In genomic region chr1:44807364-44808062, GRCh38 we compare ENCODE assay signal across 8 cellular contexts. TPM values are rescaled to one million over a fixed set of nuclear protein-coding genes. Genes with fewer than 3 reads are reported as not detected.
DNase-seq lines count a peak whose midpoint lies in the region; ATAC-seq and TF ChIP-seq lines count a peak whose summit lies in the region.

No MANE protein-coding gene starts in this region.

- peaks cover 16% of the 10 kb centered on the region; the same call in 1 of the 2 replicates for H3F3A ChIP-seq in DOHH2 (ENCODE audit: control insufficient read depth, insufficient read depth)

- ATAC-seq in HG02571 (IDR thresholded peaks at IDR 0.05; ENCODE audit: unreplicated experiment), result peak; percentile 24

- H3K4me2 ChIP-seq in DOHH2 (ENCODE audit: low read length), result peak overlapping the region; percentile 91

- H3K27me3 ChIP-seq in DOHH2 (ENCODE audit: control insufficient read depth, low read length), result no peaks in the 10 kb centered on the region

- DNase-seq in NCI-H774 (lab: John Stamatoyannopoulos, UW), result peak; percentile 87
- DNase-seq in activated CD8-positive, alpha-beta memory T cell treated with anti-CD3 and anti-CD28 coated beads for 1 hour (ENCODE audit: extremely low read depth in 1 of 2, low read depth in 1 of 2), result peak; percentile 83 to 92
- DNase-seq in effector CD4-positive, alpha-beta T cell, result peak; percentile 94
- peak; percentile 98 to 100 for DNase-seq in lower leg skin (ENCODE audit: low spot score in 2 of 2)
- DNase-seq in stimulated activated CD4-positive, alpha-beta T cell treated with anti-CD3 and anti-CD28 coated beads, Interleukin-4, amount 100 ng/mL, for 48 hours (ENCODE audit: low read depth in 2 of 2), result peak; percentile 83 to 90
- no peak for DNase-seq in DMS79 (lab: John Stamatoyannopoulos, UW)

- no peak for TF ChIP-seq CTCF in DOHH2 (IDR thresholded peaks at IDR 0.05; ENCODE audit: low read depth, low read length, poor library complexity, severe bottlenecking)
- no peak for TF ChIP-seq CTCF in lower leg skin (IDR thresholded peaks at IDR 0.05)

- H3K4me3 ChIP-seq in DOHH2 (ENCODE audit: low read length) (peak overlapping the region; percentile 64), lower leg skin (ENCODE audit: low read depth, poor library complexity, severe bottlenecking) (no peak overlapping the region)

- no peaks in the 10 kb centered on the region for H3K9me2 ChIP-seq in DOHH2 (replicated peaks; ENCODE audit: control insufficient read depth, low read length)

- peaks cover 9% of the 10 kb centered on the region; the same call in 1 of the 2 replicates for H3K79me2 ChIP-seq in DOHH2 (ENCODE audit: control insufficient read depth, low read length)

- intact Hi-C loops in lower leg skin (cut with DNase I; ENCODE audit: low total_unique reads), result no loop called here

- H3K27ac ChIP-seq in DOHH2 (ENCODE audit: low read depth, low read length), result peak overlapping the region; percentile 93

- H3K9me3 ChIP-seq in DOHH2 (ENCODE audit: control insufficient read depth, insufficient read depth, low read length), result no peaks in the 10 kb centered on the region

- no peaks in the 10 kb centered on the region for H4K20me1 ChIP-seq in DOHH2 (ENCODE audit: control insufficient read depth, insufficient read depth, low read depth, low read length)

- whole genome bisulfite sequencing in lower leg skin, 2 donors, result 0 to 2% methylated on average over 13 to 14 of the region's 16 CpGs

- peaks cover 49% of the 10 kb centered on the region for H3K4me1 ChIP-seq in DOHH2 (ENCODE audit: control insufficient read depth, low read length)

- H3K36me3 ChIP-seq in DOHH2 (ENCODE audit: control insufficient read depth, low read length), result peaks cover 55% of the 10 kb centered on the region

- TF ChIP-seq POLR2A in lower leg skin (IDR thresholded peaks at IDR 0.05), result no peak

RNA-seq across cellular contexts. Expression of gene DYNLT4, which starts 0.4 kb away (rescaled TPM):
- total RNA-seq in lower leg skin, result 1 to 10 TPM in 1 of 4 donors, not detected in 3; 2.4 TPM

RNA-seq across cellular contexts. Expression of gene BTBD19, which starts 0.8 kb away (rescaled TPM):
- total RNA-seq in lower leg skin, result 1 to 10 TPM; 1.0 to 4.0 (median 2.4) TPM

RNA-seq across cellular contexts. Expression of gene PLK3, which starts 7.3 kb away (rescaled TPM):
- total RNA-seq in lower leg skin, result 10 to 100 TPM; 39.7 to 80.9 (median 44.9) TPM

RNA-seq across cellular contexts. Expression of gene BEST4, which starts 19.5 kb away (rescaled TPM):
- total RNA-seq in lower leg skin, result under 1 TPM in 1 of 4 donors, not detected in 3; 0.23 TPM

RNA-seq across cellular contexts. Expression of gene RPS8, which starts 32.2 kb away (rescaled TPM):
- 1,000 to 10,000 TPM; 2,628 to 4,866 (median 3,019) TPM for total RNA-seq in lower leg skin
